Comparison of ENCODE assay signal across 23 cellular contexts in the genomic region with DNA sequence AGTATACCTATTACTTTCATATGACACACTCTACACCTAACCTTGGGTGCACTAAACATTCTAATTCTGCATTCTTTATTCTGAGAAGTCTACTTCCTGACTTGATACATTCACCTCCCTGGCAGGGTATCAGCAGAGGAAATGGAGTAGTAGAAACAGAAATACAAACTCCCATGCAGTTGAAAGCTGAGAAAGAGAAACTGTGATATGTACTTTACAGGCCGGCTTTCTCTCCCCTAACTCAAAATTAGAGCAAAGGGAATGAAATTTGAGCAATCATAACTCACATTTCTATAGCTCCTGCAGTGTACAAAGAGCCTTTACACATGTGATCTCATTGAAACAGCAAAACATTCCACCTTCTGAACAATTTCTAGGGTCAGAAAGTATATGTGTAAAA.
DNase-seq lines count a peak whose midpoint lies in the region; ATAC-seq and TF ChIP-seq lines count a peak whose summit lies in the region.
"Had no signal": no experiment of that assay in that cellular context is flagged by ENCODE, and none has a peak within 500 bp of the region (broad histone marks: within the 10 kb centered on the region; RNA-seq: fewer than 3 reads in every experiment).

No MANE protein-coding gene starts in this region.

- 36 to 58% methylated on average over 1 of the region's 1 CpG for WGBS in heart right ventricle, 2 donors

- H3K4me3 Mint-ChIP-seq in chondrocyte (ENCODE audit: unreplicated experiment): no peak overlapping the region
- no peak overlapping the region for H3K4me3 Mint-ChIP-seq in stimulated activated naive B cell treated with anti-CD40 and anti-IgM and Interleukin-4, amounts not matched to agents 10 μg/mL and 1 μg/mL and 100 μg/mL, for 72 hours
- H3K4me3 Mint-ChIP-seq: activated CD4-positive, alpha-beta memory T cell treated with anti-CD3 and anti-CD28 coated beads, Interleukin-2, amount 10 ng/mL, durations not matched to agents 7 days and 5 days; activated T-cell treated with anti-CD3 and anti-CD28 coated beads, Interleukin-2, amount 50 U/mL, for 4 hours; brain; H9; stimulated activated memory B cell treated with anti-CD40 and anti-IgM and Interleukin-4, amounts not matched to agents 10 μg/mL and 1 μg/mL and 100 μg/mL, for 72 hours; T-cell had no signal

- H3K27me3 Mint-ChIP-seq in chondrocyte (ENCODE audit: low read depth): no peaks in the 10 kb centered on the region
- H3K27me3 Mint-ChIP-seq in stimulated activated naive B cell treated with anti-CD40 and anti-IgM and Interleukin-4, amounts not matched to agents 10 μg/mL and 1 μg/mL and 100 μg/mL, for 72 hours: no peaks in the 10 kb centered on the region
- H3K27me3 Mint-ChIP-seq: activated CD4-positive, alpha-beta memory T cell treated with anti-CD3 and anti-CD28 coated beads, Interleukin-2, amount 10 ng/mL, durations not matched to agents 7 days and 5 days; brain; stimulated activated memory B cell treated with anti-CD40 and anti-IgM and Interleukin-4, amounts not matched to agents 10 μg/mL and 1 μg/mL and 100 μg/mL, for 72 hours; T-cell had no signal

- H3K36me3 ChIP-seq in heart right ventricle (no peaks in the 10 kb centered on the region), lower lobe of right lung (no peaks in the 10 kb centered on the region), uterus (no peaks in the 10 kb centered on the region)

- H3K9me3 Mint-ChIP-seq in chondrocyte (ENCODE audit: low read depth): no peaks in the 10 kb centered on the region
- H3K9me3 Mint-ChIP-seq in activated naive CD4-positive, alpha-beta T cell treated with anti-CD3 and anti-CD28 coated beads, Interleukin-2, amount 50 U/mL, for 72 hours: peaks cover 0 to 4% of the 10 kb centered on the region in 2 donors
- H3K9me3 Mint-ChIP-seq in stimulated activated naive B cell treated with anti-CD40 and anti-IgM and Interleukin-4, amounts not matched to agents 10 μg/mL and 1 μg/mL and 100 μg/mL, for 72 hours: no peaks in the 10 kb centered on the region
- H3K9me3 Mint-ChIP-seq: activated CD4-positive, alpha-beta memory T cell treated with anti-CD3 and anti-CD28 coated beads, Interleukin-2, amount 10 ng/mL, durations not matched to agents 7 days and 5 days; activated T-cell treated with anti-CD3 and anti-CD28 coated beads, Interleukin-2, amount 50 U/mL, for 4 hours; brain; H9; stimulated activated memory B cell treated with anti-CD40 and anti-IgM and Interleukin-4, amounts not matched to agents 10 μg/mL and 1 μg/mL and 100 μg/mL, for 72 hours; T-cell had no signal

- peak in 1 of 8 donors; percentile 35 for ATAC-seq in heart right ventricle
- no peak for ATAC-seq in left ventricle myocardium superior
- no peak for ATAC-seq in lower lobe of right lung
- ATAC-seq in activated naive CD4-positive, alpha-beta T cell treated with anti-CD3 and anti-CD28 coated beads, Interleukin-2, amount 50 U/mL, for 72 hours: no peak
- ATAC-seq in HG03196 (IDR thresholded peaks at IDR 0.05; ENCODE audit: unreplicated experiment): no peak
- ATAC-seq in stimulated activated naive B cell treated with anti-CD40 and anti-IgM and Interleukin-4, amounts not matched to agents 10 μg/mL and 1 μg/mL and 100 μg/mL, for 72 hours (replicated peaks): no peak
- ATAC-seq: activated T-cell treated with anti-CD3 and anti-CD28 coated beads, Interleukin-2, amount 50 U/mL, for 4 hours; left lobe of liver; stimulated activated memory B cell treated with anti-CD40 and anti-IgM and Interleukin-4, amounts not matched to agents 10 μg/mL and 1 μg/mL and 100 μg/mL, for 72 hours; T-cell had no signal

- peaks cover 4% of the 10 kb centered on the region for H3K36me3 Mint-ChIP-seq in chondrocyte (ENCODE audit: low read depth)
- H3K36me3 Mint-ChIP-seq in activated naive CD4-positive, alpha-beta T cell treated with anti-CD3 and anti-CD28 coated beads, Interleukin-2, amount 50 U/mL, for 72 hours: no peaks in the 10 kb centered on the region
- no peaks in the 10 kb centered on the region for H3K36me3 Mint-ChIP-seq in stimulated activated naive B cell treated with anti-CD40 and anti-IgM and Interleukin-4, amounts not matched to agents 10 μg/mL and 1 μg/mL and 100 μg/mL, for 72 hours
- H3K36me3 Mint-ChIP-seq: brain; stimulated activated memory B cell treated with anti-CD40 and anti-IgM and Interleukin-4, amounts not matched to agents 10 μg/mL and 1 μg/mL and 100 μg/mL, for 72 hours; T-cell had no signal

- H3K27ac ChIP-seq in heart right ventricle: peak overlapping the region in 8 of 10 donors; percentile 48 to 83 (median 59)
- H3K27ac ChIP-seq in lower lobe of right lung: peak overlapping the region; percentile 32
- peak overlapping the region; percentile 8 to 41 for H3K27ac ChIP-seq in uterus

- no peaks in the 10 kb centered on the region for H3K27me3 ChIP-seq in heart right ventricle
- no peaks in the 10 kb centered on the region for H3K27me3 ChIP-seq in lower lobe of right lung (ENCODE audit: low read depth)
- no peaks in the 10 kb centered on the region for H3K27me3 ChIP-seq in uterus

- TF ChIP-seq CTCF in heart right ventricle (IDR thresholded peaks at IDR 0.05): no peak
- TF ChIP-seq CTCF in chondrocyte (IDR thresholded peaks at IDR 0.05): no peak
- TF ChIP-seq CTCF in lower lobe of right lung (IDR thresholded peaks at IDR 0.05): no peak
- TF ChIP-seq CTCF in uterus (IDR thresholded peaks at IDR 0.05): no peak

- intact Hi-C loops in heart right ventricle (cut with DNase I): loop anchor here in 7 of 10 donors (5.0 to 10.0 kb wide), 9 partner anchors 39 to 478 kb away; partner anchors contain the start of gene COL8A1 (in 1 of the 7)
- intact Hi-C loops in left ventricle myocardium superior (cut with micrococcal nuclease): loop anchor here (10.0 kb wide), 1 partner anchor 252 kb away; no protein-coding TSS in a partner anchor
- intact Hi-C loops in lower lobe of right lung (cut with DNase I): no loop called here
- intact Hi-C loops in uterus (cut with DNase I; ENCODE audit: low total_unique reads): no loop called here

- no peak for TF ChIP-seq POLR2A in uterus (IDR thresholded peaks at IDR 0.05)

- no peak for DNase-seq in heart right ventricle
- no peak for DNase-seq in left ventricle myocardium superior
- no peak for DNase-seq in chondrocyte (ENCODE audit: low spot score)
- no peak for DNase-seq in lower lobe of right lung
- no peak for DNase-seq in uterus
- DNase-seq in activated naive CD4-positive, alpha-beta T cell treated with anti-CD3 and anti-CD28 coated beads, Interleukin-2, amount 50 U/mL, for 72 hours (ENCODE audit: low spot score in 2 of 2): no peak
- no peak for DNase-seq in stimulated activated naive B cell treated with anti-CD40 and anti-IgM and Interleukin-4, amounts not matched to agents 10 μg/mL and 1 μg/mL and 100 μg/mL, for 72 hours
- DNase-seq: activated CD4-positive, alpha-beta memory T cell treated with anti-CD3 and anti-CD28 coated beads, Interleukin-2, amount 10 ng/mL, durations not matched to agents 7 days and 5 days; activated naive CD4-positive, alpha-beta T cell treated with anti-CD3 and anti-CD28 coated beads, Interleukin-2, amount 50 U/mL, for 16 hours; activated T-cell treated with anti-CD3 and anti-CD28 coated beads, Interleukin-2, amount 50 U/mL, for 4 hours; DMS79; effector CD4-positive, alpha-beta T cell; H9; Kasumi-1; NCI-H1417 treated with DMSO at 0.1 percent for 48 hours; NCI-H2171 treated with DMSO at 0.1 percent for 48 hours; NCI-H82; T-cell; trophoblast cell had no signal

- H3K4me3 ChIP-seq in heart right ventricle (no peak overlapping the region), lower lobe of right lung (no peak overlapping the region), uterus (no peak overlapping the region)

- H3K27ac Mint-ChIP-seq in chondrocyte (ENCODE audit: unreplicated experiment): peak overlapping the region; percentile 96
- no peak overlapping the region for H3K27ac Mint-ChIP-seq in activated naive CD4-positive, alpha-beta T cell treated with anti-CD3 and anti-CD28 coated beads, Interleukin-2, amount 50 U/mL, for 72 hours
- H3K27ac Mint-ChIP-seq in stimulated activated naive B cell treated with anti-CD40 and anti-IgM and Interleukin-4, amounts not matched to agents 10 μg/mL and 1 μg/mL and 100 μg/mL, for 72 hours: no peak overlapping the region
- H3K27ac Mint-ChIP-seq: activated CD4-positive, alpha-beta memory T cell treated with anti-CD3 and anti-CD28 coated beads, Interleukin-2, amount 10 ng/mL, durations not matched to agents 7 days and 5 days; brain; H9; stimulated activated memory B cell treated with anti-CD40 and anti-IgM and Interleukin-4, amounts not matched to agents 10 μg/mL and 1 μg/mL and 100 μg/mL, for 72 hours; T-cell had no signal

- H3K4me1 ChIP-seq in heart right ventricle: peaks cover 4 to 57% (median 39%) of the 10 kb centered on the region in 9 donors
- H3K4me1 ChIP-seq in lower lobe of right lung: peaks cover 18% of the 10 kb centered on the region
- H3K4me1 ChIP-seq in uterus: no peaks in the 10 kb centered on the region

- no peaks in the 10 kb centered on the region for H3K9me3 ChIP-seq in heart right ventricle
- no peaks in the 10 kb centered on the region for H3K9me3 ChIP-seq in lower lobe of right lung
- no peaks in the 10 kb centered on the region for H3K9me3 ChIP-seq in uterus

- peaks cover 90% of the 10 kb centered on the region for H3K4me1 Mint-ChIP-seq in chondrocyte (ENCODE audit: low read depth)
- H3K4me1 Mint-ChIP-seq in stimulated activated naive B cell treated with anti-CD40 and anti-IgM and Interleukin-4, amounts not matched to agents 10 μg/mL and 1 μg/mL and 100 μg/mL, for 72 hours: peaks cover 2 to 4% of the 10 kb centered on the region in 2 donors
- H3K4me1 Mint-ChIP-seq: brain, H9 had no signal

Comparison
In these comparisons a context has a peak if more than half of its experiments do, and no peak if none do; other contexts are left out.
1. intact Hi-C loops: an anchor here in heart right ventricle (5.0 to 10.0 kb wide) and left ventricle myocardium superior (10.0 kb wide); none called in lower lobe of right lung and uterus.